In the genomic region with DNA sequence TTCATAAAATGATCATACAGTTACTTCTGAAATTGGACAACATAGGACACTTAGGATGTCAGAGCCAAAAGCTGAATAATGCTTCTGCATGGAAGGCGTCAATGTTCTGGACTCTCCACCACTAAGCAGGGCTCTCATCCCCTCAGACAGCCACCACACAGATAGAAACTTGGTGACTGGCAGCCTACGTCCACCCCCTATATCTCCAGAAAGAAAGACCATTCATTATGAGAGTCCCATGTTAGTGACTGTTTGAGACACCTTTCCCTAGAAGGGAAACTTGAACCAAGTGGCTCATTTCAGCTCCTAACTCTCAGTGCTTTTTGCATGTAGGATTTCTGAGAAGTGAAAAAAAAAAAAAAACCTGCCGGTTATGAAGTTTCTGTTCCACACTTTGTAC, we compare ENCODE assay signal across 21 cellular contexts.
DNase-seq lines count a peak whose midpoint lies in the region; ATAC-seq lines count a peak whose summit lies in the region.
"Had no signal": no experiment of that assay in that cellular context is flagged by ENCODE, and none has a peak within 500 bp of the region (broad histone marks: within the 10 kb centered on the region; RNA-seq: fewer than 3 reads in every experiment).

No MANE protein-coding gene starts in this region.

- no peaks in the 10 kb centered on the region for H3K36me3 Mint-ChIP-seq in activated CD4-positive, alpha-beta memory T cell treated with anti-CD3 and anti-CD28 coated beads for 36 hours
- H3K36me3 Mint-ChIP-seq: CD4-positive, alpha-beta memory T cell had no signal

- POLR2A ChIA-PET in activated CD4-positive, alpha-beta memory T cell treated with anti-CD3 and anti-CD28 coated beads for 36 hours (lab: Charles Lee), result no interaction called here

- H3K9me3 Mint-ChIP-seq in activated CD4-positive, alpha-beta memory T cell treated with anti-CD3 and anti-CD28 coated beads for 36 hours, result no peaks in the 10 kb centered on the region
- H3K9me3 Mint-ChIP-seq: CD4-positive, alpha-beta memory T cell; GM23338 had no signal

- H3K4me3 Mint-ChIP-seq in activated CD4-positive, alpha-beta memory T cell treated with anti-CD3 and anti-CD28 coated beads for 36 hours, result no peak overlapping the region
- H3K4me3 Mint-ChIP-seq: CD4-positive, alpha-beta memory T cell; GM23338 had no signal

- ATAC-seq in HG03378 (IDR thresholded peaks at IDR 0.05; ENCODE audit: unreplicated experiment), result no peak
- ATAC-seq: GM23338, left lobe of liver, sciatic nerve had no signal

- peak overlapping the region; percentile 73 for H3K27ac Mint-ChIP-seq in activated CD4-positive, alpha-beta memory T cell treated with anti-CD3 and anti-CD28 coated beads for 36 hours
- H3K27ac Mint-ChIP-seq: CD4-positive, alpha-beta memory T cell; GM23338; progenitor cell of endocrine pancreas had no signal

- intact Hi-C loops in activated CD4-positive, alpha-beta memory T cell treated with anti-CD3 and anti-CD28 coated beads for 36 hours (cut with micrococcal nuclease), result no loop called here

- H3K27me3 Mint-ChIP-seq in activated CD4-positive, alpha-beta memory T cell treated with anti-CD3 and anti-CD28 coated beads for 36 hours, result peaks cover 7% of the 10 kb centered on the region

- DNase-seq in activated T-cell treated with anti-CD3 and anti-CD28 coated beads for 48 hours (ENCODE audit: low read depth) (peak; percentile 7), GM19240 (ENCODE audit: insufficient read length, low spot score) (peak; percentile 43), NCI-H2081 (lab: John Stamatoyannopoulos, UW) (no peak), NCI-H2029 (lab: John Stamatoyannopoulos, UW) (no peak)
- DNase-seq in activated T-cell treated with anti-CD3 and anti-CD28 coated beads, Interleukin-2, amount 50 U/mL, for 1 hour, result no peak
- peak; percentile 41 for DNase-seq in activated CD4-positive, alpha-beta memory T cell treated with anti-CD3 and anti-CD28 coated beads for 36 hours
- peak; percentile 27 for DNase-seq in stimulated activated CD8-positive, alpha-beta memory T cell treated with anti-CD3 and anti-CD28 coated beads, Interleukin-4, amount 100 ng/mL, for 48 hours
- DNase-seq: activated effector memory CD4-positive, alpha-beta T cell treated with anti-CD3 and anti-CD28 coated beads, Interleukin-2, amount 50 U/mL, for 16 hours; CD4-positive, alpha-beta memory T cell; Kasumi-1; mesendoderm; MV-4-11; NCI-H510A treated with DMSO at 0.1 percent for 48 hours; Right ventricle myocardium superior; T1000; trophoblast cell had no signal

- CTCF ChIA-PET in activated CD4-positive, alpha-beta memory T cell treated with anti-CD3 and anti-CD28 coated beads for 36 hours (lab: Charles Lee), result interaction anchor here (0.8 to 1.6 kb wide), 2 partner anchors 36 to 39 kb away, joined by 3 to 4 read pairs; no protein-coding TSS in a partner anchor

- H3K4me1 Mint-ChIP-seq in activated CD4-positive, alpha-beta memory T cell treated with anti-CD3 and anti-CD28 coated beads for 36 hours (ENCODE audit: low read depth), result peaks cover 11% of the 10 kb centered on the region
- H3K4me1 Mint-ChIP-seq: CD4-positive, alpha-beta memory T cell had no signal

Comparison
In these comparisons a context has a peak if more than half of its experiments do, and no peak if none do; other contexts are left out.
1. DNase-seq: peak in activated T-cell treated with anti-CD3 and anti-CD28 coated beads for 48 hours (single experiment), GM19240 (single experiment), activated CD4-positive, alpha-beta memory T cell treated with anti-CD3 and anti-CD28 coated beads for 36 hours (single experiment) and stimulated activated CD8-positive, alpha-beta memory T cell treated with anti-CD3 and anti-CD28 coated beads, Interleukin-4, amount 100 ng/mL, for 48 hours (single experiment); none in activated T-cell treated with anti-CD3 and anti-CD28 coated beads, Interleukin-2, amount 50 U/mL, for 1 hour (single experiment), NCI-H2081 (0 of 2) and NCI-H2029 (single experiment).